1 cellular context compared by ENCODE assay signal in the genomic region with DNA sequence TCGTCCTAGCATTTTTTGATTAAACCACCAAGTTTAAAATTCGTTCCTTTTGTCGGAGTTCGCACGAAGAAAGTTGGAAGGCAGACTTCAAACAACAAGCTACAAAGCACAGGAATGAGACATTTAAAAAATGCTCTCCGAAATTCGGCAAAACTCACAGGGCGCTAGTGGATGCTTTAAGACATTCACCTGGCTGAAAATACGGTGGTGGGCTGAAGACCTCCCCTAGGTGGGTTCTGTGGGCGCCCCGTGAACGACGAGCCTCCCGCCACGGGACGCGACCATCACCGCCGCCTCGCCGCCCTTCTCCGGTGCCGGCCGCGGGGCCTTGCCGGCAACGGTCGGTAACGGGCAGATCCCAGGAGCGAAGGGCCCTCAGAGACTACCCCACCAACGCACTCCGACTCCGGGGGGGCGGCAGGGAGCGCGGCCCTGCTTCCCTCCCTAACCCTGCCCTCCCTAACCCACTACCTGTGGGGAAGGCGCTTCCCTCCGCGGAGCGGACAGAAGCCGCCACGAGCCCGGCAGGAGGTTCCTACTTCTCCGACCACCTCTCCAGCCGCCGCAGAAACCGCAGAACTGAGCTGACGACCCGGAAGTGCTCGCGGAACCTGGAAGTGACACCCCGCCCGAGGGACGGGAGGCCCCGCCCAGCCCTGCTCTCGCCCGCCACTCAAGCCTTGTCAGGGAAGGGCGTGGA.
A peak's percentile ranks its signal among the peaks of the same experiment; 100 is the strongest.
TF ChIP-seq lines count a peak whose summit lies in the region.

A gene with protein sequence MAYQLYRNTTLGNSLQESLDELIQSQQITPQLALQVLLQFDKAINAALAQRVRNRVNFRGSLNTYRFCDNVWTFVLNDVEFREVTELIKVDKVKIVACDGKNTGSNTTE (minus strand): TSS at position 581 of the 700 bp plus-strand sequence. CDS start 5,238 bp downstream, outside the sequence.

TF ChIP-seq in HepG2, 621 proteins besides CTCF, POLR2A, EP300 and RAD21 (continued from another document):
- TF ChIP-seq, protein P1, sequence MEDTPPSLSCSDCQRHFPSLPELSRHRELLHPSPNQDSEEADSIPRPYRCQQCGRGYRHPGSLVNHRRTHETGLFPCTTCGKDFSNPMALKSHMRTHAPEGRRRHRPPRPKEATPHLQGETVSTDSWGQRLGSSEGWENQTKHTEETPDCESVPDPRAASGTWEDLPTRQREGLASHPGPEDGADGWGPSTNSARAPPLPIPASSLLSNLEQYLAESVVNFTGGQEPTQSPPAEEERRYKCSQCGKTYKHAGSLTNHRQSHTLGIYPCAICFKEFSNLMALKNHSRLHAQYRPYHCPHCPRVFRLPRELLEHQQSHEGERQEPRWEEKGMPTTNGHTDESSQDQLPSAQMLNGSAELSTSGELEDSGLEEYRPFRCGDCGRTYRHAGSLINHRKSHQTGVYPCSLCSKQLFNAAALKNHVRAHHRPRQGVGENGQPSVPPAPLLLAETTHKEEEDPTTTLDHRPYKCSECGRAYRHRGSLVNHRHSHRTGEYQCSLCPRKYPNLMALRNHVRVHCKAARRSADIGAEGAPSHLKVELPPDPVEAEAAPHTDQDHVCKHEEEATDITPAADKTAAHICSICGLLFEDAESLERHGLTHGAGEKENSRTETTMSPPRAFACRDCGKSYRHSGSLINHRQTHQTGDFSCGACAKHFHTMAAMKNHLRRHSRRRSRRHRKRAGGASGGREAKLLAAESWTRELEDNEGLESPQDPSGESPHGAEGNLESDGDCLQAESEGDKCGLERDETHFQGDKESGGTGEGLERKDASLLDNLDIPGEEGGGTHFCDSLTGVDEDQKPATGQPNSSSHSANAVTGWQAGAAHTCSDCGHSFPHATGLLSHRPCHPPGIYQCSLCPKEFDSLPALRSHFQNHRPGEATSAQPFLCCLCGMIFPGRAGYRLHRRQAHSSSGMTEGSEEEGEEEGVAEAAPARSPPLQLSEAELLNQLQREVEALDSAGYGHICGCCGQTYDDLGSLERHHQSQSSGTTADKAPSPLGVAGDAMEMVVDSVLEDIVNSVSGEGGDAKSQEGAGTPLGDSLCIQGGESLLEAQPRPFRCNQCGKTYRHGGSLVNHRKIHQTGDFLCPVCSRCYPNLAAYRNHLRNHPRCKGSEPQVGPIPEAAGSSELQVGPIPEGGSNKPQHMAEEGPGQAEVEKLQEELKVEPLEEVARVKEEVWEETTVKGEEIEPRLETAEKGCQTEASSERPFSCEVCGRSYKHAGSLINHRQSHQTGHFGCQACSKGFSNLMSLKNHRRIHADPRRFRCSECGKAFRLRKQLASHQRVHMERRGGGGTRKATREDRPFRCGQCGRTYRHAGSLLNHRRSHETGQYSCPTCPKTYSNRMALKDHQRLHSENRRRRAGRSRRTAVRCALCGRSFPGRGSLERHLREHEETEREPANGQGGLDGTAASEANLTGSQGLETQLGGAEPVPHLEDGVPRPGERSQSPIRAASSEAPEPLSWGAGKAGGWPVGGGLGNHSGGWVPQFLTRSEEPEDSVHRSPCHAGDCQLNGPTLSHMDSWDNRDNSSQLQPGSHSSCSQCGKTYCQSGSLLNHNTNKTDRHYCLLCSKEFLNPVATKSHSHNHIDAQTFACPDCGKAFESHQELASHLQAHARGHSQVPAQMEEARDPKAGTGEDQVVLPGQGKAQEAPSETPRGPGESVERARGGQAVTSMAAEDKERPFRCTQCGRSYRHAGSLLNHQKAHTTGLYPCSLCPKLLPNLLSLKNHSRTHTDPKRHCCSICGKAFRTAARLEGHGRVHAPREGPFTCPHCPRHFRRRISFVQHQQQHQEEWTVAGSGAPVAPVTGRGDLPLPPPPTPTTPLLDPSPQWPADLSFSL (CRISPR knock-in tag; IDR thresholded peaks at IDR 0.05), result no peak
- TF ChIP-seq, protein P2, sequence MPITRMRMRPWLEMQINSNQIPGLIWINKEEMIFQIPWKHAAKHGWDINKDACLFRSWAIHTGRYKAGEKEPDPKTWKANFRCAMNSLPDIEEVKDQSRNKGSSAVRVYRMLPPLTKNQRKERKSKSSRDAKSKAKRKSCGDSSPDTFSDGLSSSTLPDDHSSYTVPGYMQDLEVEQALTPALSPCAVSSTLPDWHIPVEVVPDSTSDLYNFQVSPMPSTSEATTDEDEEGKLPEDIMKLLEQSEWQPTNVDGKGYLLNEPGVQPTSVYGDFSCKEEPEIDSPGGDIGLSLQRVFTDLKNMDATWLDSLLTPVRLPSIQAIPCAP (CRISPR knock-in tag; IDR thresholded peaks at IDR 0.05; ENCODE audit: low read depth), result no peak
- TF ChIP-seq EEA1 (CRISPR knock-in tag; IDR thresholded peaks at IDR 0.05; ENCODE audit: borderline replicate concordance) (0 out of 2 replicates have a peak, but pooled peaks have one; percentile 84), SUZ12 (IDR thresholded peaks at IDR 0.05; ENCODE audit: low read depth, low read length) (no peak), FIP1L1 (IDR thresholded peaks at IDR 0.05; ENCODE audit: borderline replicate concordance, insufficient read depth, low read depth, low read length) (no peak), ZKSCAN5 (CRISPR knock-in tag; IDR thresholded peaks at IDR 0.05) (no peak), RARA (CRISPR knock-in tag; IDR thresholded peaks at IDR 0.05) (0 out of 2 replicates have a peak, but pooled peaks have one; percentile 9), PAWR (CRISPR knock-in tag; IDR thresholded peaks at IDR 0.05; ENCODE audit: borderline replicate concordance) (peak; percentile 68; the same call in 1 of the 2 replicates), ZNF460 (CRISPR knock-in tag; IDR thresholded peaks at IDR 0.05; ENCODE audit: borderline replicate concordance) (no peak), ZNF260 (CRISPR knock-in tag; IDR thresholded peaks at IDR 0.05; ENCODE audit: borderline replicate concordance, low read depth) (no peak), ZBTB1 (CRISPR knock-in tag; IDR thresholded peaks at IDR 0.05; ENCODE audit: borderline replicate concordance) (0 out of 2 replicates have a peak, but pooled peaks have one; percentile 65), HIVEP1 (CRISPR knock-in tag; IDR thresholded peaks at IDR 0.05) (peak; percentile 29; the same call in 1 of the 2 replicates), YEATS4 (CRISPR knock-in tag; IDR thresholded peaks at IDR 0.05; ENCODE audit: borderline replicate concordance) (peak; percentile 42; the same call in 1 of the 2 replicates), POLR2AphosphoS2 (IDR thresholded peaks at IDR 0.05; ENCODE audit: low read depth, low read length) (no peak), NAIF1 (CRISPR knock-in tag; IDR thresholded peaks at IDR 0.05; ENCODE audit: borderline replicate concordance) (no peak), SATB2 (CRISPR knock-in tag; IDR thresholded peaks at IDR 0.05) (no peak), ARNTL (CRISPR knock-in tag; IDR thresholded peaks at IDR 0.05) (peak; percentile 64; the same call in 1 of the 2 replicates), ZNF891 (CRISPR knock-in tag; IDR thresholded peaks at IDR 0.05) (peak; percentile 78), U2AF2 (IDR thresholded peaks at IDR 0.05; ENCODE audit: low read depth, low read length) (no peak), SCMH1 (CRISPR knock-in tag; IDR thresholded peaks at IDR 0.05; ENCODE audit: borderline replicate concordance) (no peak), ZNF451 (CRISPR knock-in tag; IDR thresholded peaks at IDR 0.05) (no peak)
- TF ChIP-seq, protein P3, sequence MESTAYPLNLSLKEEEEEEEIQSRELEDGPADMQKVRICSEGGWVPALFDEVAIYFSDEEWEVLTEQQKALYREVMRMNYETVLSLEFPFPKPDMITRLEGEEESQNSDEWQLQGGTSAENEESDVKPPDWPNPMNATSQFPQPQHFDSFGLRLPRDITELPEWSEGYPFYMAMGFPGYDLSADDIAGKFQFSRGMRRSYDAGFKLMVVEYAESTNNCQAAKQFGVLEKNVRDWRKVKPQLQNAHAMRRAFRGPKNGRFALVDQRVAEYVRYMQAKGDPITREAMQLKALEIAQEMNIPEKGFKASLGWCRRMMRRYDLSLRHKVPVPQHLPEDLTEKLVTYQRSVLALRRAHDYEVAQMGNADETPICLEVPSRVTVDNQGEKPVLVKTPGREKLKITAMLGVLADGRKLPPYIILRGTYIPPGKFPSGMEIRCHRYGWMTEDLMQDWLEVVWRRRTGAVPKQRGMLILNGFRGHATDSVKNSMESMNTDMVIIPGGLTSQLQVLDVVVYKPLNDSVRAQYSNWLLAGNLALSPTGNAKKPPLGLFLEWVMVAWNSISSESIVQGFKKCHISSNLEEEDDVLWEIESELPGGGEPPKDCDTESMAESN (CRISPR knock-in tag; conservative IDR thresholded peaks at IDR 0.05), result peak; percentile 30; the same call in 1 of the 2 replicates
- TF ChIP-seq, protein P4, sequence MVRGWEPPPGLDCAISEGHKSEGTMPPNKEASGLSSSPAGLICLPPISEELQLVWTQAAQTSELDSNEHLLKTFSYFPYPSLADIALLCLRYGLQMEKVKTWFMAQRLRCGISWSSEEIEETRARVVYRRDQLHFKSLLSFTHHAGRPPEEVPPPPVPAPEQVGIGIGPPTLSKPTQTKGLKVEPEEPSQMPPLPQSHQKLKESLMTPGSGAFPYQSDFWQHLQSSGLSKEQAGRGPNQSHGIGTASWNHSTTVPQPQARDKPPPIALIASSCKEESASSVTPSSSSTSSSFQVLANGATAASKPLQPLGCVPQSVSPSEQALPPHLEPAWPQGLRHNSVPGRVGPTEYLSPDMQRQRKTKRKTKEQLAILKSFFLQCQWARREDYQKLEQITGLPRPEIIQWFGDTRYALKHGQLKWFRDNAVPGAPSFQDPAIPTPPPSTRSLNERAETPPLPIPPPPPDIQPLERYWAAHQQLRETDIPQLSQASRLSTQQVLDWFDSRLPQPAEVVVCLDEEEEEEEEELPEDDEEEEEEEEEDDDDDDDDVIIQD (CRISPR knock-in tag; IDR thresholded peaks at IDR 0.05; ENCODE audit: low read depth), result no peak
- TF ChIP-seq, protein P5, sequence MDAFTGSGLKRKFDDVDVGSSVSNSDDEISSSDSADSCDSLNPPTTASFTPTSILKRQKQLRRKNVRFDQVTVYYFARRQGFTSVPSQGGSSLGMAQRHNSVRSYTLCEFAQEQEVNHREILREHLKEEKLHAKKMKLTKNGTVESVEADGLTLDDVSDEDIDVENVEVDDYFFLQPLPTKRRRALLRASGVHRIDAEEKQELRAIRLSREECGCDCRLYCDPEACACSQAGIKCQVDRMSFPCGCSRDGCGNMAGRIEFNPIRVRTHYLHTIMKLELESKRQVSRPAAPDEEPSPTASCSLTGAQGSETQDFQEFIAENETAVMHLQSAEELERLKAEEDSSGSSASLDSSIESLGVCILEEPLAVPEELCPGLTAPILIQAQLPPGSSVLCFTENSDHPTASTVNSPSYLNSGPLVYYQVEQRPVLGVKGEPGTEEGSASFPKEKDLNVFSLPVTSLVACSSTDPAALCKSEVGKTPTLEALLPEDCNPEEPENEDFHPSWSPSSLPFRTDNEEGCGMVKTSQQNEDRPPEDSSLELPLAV (CRISPR knock-in tag; conservative IDR thresholded peaks at IDR 0.05; ENCODE audit: low read depth), result no peak
